In the genomic region with DNA sequence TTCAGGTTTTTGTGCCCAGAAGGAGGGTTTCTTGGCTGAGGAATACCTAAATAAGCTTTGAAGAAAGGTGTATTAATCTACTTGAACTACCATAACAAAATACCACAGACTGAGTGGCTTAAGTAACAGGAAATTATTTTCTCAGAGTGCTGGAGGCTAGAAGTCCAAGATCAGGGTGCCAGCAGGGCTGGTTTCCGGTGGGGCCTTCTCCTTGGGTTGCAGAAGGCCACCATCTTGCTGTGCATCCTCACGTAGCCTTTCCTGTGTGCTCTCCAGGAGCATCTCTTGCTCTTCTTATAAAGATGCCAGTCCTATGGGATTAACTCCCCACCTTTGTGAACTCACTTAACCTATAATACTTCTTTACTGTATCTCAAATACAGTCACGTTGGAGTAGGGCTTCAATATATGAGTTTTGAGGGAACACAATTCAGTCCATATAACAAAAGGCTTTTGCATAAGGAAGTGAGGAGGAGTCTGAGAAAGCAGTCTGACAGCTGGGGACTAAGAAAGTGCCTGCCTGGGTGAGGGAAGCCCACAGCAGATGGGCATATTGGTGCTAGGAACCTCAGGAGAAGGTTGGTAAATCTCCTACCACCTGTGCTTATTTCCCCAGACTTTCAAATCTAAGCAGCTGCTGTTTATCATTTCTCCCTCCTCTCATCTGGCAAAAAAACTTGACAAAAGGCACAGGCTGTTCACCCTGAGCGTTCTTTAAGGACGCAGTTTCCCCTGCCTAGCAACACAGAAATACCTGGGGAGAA, we compare ENCODE assay signal across 1 cellular context.
TF ChIP-seq lines count a peak whose summit lies in the region.

No MANE protein-coding gene starts in this region.

TF ChIP-seq in H1, 55 proteins besides CTCF, POLR2A, EP300 and RAD21 (continued from another document):
- TF ChIP-seq, protein P1, sequence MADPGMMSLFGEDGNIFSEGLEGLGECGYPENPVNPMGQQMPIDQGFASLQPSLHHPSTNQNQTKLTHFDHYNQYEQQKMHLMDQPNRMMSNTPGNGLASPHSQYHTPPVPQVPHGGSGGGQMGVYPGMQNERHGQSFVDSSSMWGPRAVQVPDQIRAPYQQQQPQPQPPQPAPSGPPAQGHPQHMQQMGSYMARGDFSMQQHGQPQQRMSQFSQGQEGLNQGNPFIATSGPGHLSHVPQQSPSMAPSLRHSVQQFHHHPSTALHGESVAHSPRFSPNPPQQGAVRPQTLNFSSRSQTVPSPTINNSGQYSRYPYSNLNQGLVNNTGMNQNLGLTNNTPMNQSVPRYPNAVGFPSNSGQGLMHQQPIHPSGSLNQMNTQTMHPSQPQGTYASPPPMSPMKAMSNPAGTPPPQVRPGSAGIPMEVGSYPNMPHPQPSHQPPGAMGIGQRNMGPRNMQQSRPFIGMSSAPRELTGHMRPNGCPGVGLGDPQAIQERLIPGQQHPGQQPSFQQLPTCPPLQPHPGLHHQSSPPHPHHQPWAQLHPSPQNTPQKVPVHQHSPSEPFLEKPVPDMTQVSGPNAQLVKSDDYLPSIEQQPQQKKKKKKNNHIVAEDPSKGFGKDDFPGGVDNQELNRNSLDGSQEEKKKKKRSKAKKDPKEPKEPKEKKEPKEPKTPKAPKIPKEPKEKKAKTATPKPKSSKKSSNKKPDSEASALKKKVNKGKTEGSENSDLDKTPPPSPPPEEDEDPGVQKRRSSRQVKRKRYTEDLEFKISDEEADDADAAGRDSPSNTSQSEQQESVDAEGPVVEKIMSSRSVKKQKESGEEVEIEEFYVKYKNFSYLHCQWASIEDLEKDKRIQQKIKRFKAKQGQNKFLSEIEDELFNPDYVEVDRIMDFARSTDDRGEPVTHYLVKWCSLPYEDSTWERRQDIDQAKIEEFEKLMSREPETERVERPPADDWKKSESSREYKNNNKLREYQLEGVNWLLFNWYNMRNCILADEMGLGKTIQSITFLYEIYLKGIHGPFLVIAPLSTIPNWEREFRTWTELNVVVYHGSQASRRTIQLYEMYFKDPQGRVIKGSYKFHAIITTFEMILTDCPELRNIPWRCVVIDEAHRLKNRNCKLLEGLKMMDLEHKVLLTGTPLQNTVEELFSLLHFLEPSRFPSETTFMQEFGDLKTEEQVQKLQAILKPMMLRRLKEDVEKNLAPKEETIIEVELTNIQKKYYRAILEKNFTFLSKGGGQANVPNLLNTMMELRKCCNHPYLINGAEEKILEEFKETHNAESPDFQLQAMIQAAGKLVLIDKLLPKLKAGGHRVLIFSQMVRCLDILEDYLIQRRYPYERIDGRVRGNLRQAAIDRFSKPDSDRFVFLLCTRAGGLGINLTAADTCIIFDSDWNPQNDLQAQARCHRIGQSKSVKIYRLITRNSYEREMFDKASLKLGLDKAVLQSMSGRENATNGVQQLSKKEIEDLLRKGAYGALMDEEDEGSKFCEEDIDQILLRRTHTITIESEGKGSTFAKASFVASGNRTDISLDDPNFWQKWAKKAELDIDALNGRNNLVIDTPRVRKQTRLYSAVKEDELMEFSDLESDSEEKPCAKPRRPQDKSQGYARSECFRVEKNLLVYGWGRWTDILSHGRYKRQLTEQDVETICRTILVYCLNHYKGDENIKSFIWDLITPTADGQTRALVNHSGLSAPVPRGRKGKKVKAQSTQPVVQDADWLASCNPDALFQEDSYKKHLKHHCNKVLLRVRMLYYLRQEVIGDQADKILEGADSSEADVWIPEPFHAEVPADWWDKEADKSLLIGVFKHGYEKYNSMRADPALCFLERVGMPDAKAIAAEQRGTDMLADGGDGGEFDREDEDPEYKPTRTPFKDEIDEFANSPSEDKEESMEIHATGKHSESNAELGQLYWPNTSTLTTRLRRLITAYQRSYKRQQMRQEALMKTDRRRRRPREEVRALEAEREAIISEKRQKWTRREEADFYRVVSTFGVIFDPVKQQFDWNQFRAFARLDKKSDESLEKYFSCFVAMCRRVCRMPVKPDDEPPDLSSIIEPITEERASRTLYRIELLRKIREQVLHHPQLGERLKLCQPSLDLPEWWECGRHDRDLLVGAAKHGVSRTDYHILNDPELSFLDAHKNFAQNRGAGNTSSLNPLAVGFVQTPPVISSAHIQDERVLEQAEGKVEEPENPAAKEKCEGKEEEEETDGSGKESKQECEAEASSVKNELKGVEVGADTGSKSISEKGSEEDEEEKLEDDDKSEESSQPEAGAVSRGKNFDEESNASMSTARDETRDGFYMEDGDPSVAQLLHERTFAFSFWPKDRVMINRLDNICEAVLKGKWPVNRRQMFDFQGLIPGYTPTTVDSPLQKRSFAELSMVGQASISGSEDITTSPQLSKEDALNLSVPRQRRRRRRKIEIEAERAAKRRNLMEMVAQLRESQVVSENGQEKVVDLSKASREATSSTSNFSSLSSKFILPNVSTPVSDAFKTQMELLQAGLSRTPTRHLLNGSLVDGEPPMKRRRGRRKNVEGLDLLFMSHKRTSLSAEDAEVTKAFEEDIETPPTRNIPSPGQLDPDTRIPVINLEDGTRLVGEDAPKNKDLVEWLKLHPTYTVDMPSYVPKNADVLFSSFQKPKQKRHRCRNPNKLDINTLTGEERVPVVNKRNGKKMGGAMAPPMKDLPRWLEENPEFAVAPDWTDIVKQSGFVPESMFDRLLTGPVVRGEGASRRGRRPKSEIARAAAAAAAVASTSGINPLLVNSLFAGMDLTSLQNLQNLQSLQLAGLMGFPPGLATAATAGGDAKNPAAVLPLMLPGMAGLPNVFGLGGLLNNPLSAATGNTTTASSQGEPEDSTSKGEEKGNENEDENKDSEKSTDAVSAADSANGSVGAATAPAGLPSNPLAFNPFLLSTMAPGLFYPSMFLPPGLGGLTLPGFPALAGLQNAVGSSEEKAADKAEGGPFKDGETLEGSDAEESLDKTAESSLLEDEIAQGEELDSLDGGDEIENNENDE (IDR thresholded peaks at IDR 0.05; ENCODE audit: insufficient replicate concordance, low read length) = no peak
- no peak for TF ChIP-seq SP2 (IDR thresholded peaks at IDR 0.05; ENCODE audit: low read length)
- TF ChIP-seq SIN3A (conservative IDR thresholded peaks at IDR 0.05 in 1 of 2, IDR thresholded peaks at IDR 0.05 in 1 of 2; ENCODE audit: low read depth in 1 of 2, low read length in 2 of 2) = no peak
- TF ChIP-seq, protein P2, sequence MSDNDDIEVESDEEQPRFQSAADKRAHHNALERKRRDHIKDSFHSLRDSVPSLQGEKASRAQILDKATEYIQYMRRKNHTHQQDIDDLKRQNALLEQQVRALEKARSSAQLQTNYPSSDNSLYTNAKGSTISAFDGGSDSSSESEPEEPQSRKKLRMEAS (IDR thresholded peaks at IDR 0.05) = no peak
- no peak for TF ChIP-seq EZH2 (IDR thresholded peaks at IDR 0.05; ENCODE audit: low read depth, low read length, severe bottlenecking)
- no peak for TF ChIP-seq TEAD4 (IDR thresholded peaks at IDR 0.05; ENCODE audit: low read depth, low read length)
- TF ChIP-seq JUND (IDR thresholded peaks at IDR 0.05; ENCODE audit: low read length) = no peak
- TF ChIP-seq SUZ12 (IDR thresholded peaks at IDR 0.05; ENCODE audit: low read length) = no peak
- no peak for TF ChIP-seq SIRT6 (IDR thresholded peaks at IDR 0.05; ENCODE audit: low read length)
TF ChIP-seq in H1: peak in this region for 0.
